8 cellular contexts compared by ENCODE assay signal in genomic region chr9:6680797-6681146, GRCh38. TPM values are rescaled to one million over a fixed set of nuclear protein-coding genes. Genes with fewer than 3 reads are reported as not detected.
A peak's percentile ranks its signal among the peaks of the same experiment; 100 is the strongest.
DNase-seq lines count a peak whose midpoint lies in the region; ATAC-seq and TF ChIP-seq lines count a peak whose summit lies in the region.

No MANE protein-coding gene starts in this region.

- TF ChIP-seq EP300 in tibial nerve (IDR thresholded peaks at IDR 0.05): no peak

- peaks cover 0 to 20% (median 0%) of the 10 kb centered on the region in 4 donors for H3K4me1 ChIP-seq in tibial nerve

- no peaks in the 10 kb centered on the region for H3K36me3 ChIP-seq in tibial nerve

- H3K4me3 ChIP-seq in fibroblast of pulmonary artery (replicated peaks; ENCODE audit: low read depth, low read length): peak overlapping the region; percentile 91
- peak overlapping the region; percentile 58 to 89 (median 70) for H3K4me3 ChIP-seq in tibial nerve

- no peak for TF ChIP-seq POLR2A in tibial nerve (IDR thresholded peaks at IDR 0.05)

- peak overlapping the region; percentile 99 for H3K4me3 Mint-ChIP-seq in neural crest cell

- peak overlapping the region; percentile 100 for H3K27ac Mint-ChIP-seq in neural crest cell (ENCODE audit: unreplicated experiment)

- H3K4me1 Mint-ChIP-seq in neural crest cell: peaks cover 17% of the 10 kb centered on the region

- H3K27ac ChIP-seq in tibial nerve: peak overlapping the region; percentile 93 to 97 (median 96)

- no peaks in the 10 kb centered on the region for H3K36me3 Mint-ChIP-seq in neural crest cell (ENCODE audit: low read depth)

- ATAC-seq in HG02623 (IDR thresholded peaks at IDR 0.05; ENCODE audit: unreplicated experiment): peak; percentile 16

- no peaks in the 10 kb centered on the region for H3K9me3 Mint-ChIP-seq in neural crest cell

- H3K27me3 ChIP-seq in tibial nerve: no peaks in the 10 kb centered on the region

- no peaks in the 10 kb centered on the region for H3K9me3 ChIP-seq in tibial nerve

- no peak for TF ChIP-seq CTCF in fibroblast of pulmonary artery (IDR thresholded peaks at IDR 0.05; ENCODE audit: low read length, missing control alignments)
- TF ChIP-seq CTCF in neural crest cell (conservative IDR thresholded peaks at IDR 0.05): no peak
- TF ChIP-seq CTCF in tibial nerve (IDR thresholded peaks at IDR 0.05): no peak

- H3K27me3 Mint-ChIP-seq in neural crest cell (ENCODE audit: low read depth): no peaks in the 10 kb centered on the region

- 1 to 3% methylated on average over 25 to 26 of the region's 26 CpGs for WGBS in tibial nerve, 2 donors

- DNase-seq in NCI-H524 (lab: John Stamatoyannopoulos, UW): peak; percentile 58 to 69
- DNase-seq in NCI-H524 treated with DMSO at 0.1 percent for 48 hours (lab: John Stamatoyannopoulos, UW): no peak
- DNase-seq in NCI-H1694 treated with DMSO at 0.1 percent for 48 hours (lab: John Stamatoyannopoulos, UW): peak; percentile 70
- DNase-seq in activated T-cell treated with anti-CD3 and anti-CD28 coated beads for 48 hours (ENCODE audit: low read depth): peak; percentile 71
- no peak for DNase-seq in fibroblast of pulmonary artery (ENCODE audit: low read depth)
- no peak for DNase-seq in neural crest cell (ENCODE audit: low read depth, low spot score)
- DNase-seq in tibial nerve (ENCODE audit: low spot score in 2 of 2): peak; percentile 15 to 41

RNA-seq across cellular contexts. Expression of gene GLDC, which starts 35.2 kb away (rescaled TPM):
- 37.4 and 37.8 TPM in 2 replicates for total RNA-seq in neural crest cell
- 10 to 100 TPM; 14.4 to 54.1 (median 21.8) TPM for total RNA-seq in tibial nerve

Comparison
In these comparisons a context has a peak if more than half of its experiments do, and no peak if none do; other contexts are left out.
1. DNase-seq: peak in NCI-H524 (2 of 2), NCI-H1694 treated with DMSO at 0.1 percent for 48 hours (single experiment), activated T-cell treated with anti-CD3 and anti-CD28 coated beads for 48 hours (single experiment) and tibial nerve (2 of 2); none in NCI-H524 treated with DMSO at 0.1 percent for 48 hours (single experiment), fibroblast of pulmonary artery (single experiment) and neural crest cell (single experiment).